Comparison of ENCODE assay signal across 18 cellular contexts in genomic region chr6:48597951-48598350, GRCh38.
"Had no signal": no experiment of that assay in that cellular context is flagged by ENCODE, and none has a peak within 500 bp of the region (broad histone marks: within the 10 kb centered on the region; RNA-seq: fewer than 3 reads in every experiment).

No MANE protein-coding gene starts in this region.

- H3K27me3 ChIP-seq: neural progenitor cell, sigmoid colon, stomach, suprapubic skin, transverse colon had no signal

- H3K4me2 ChIP-seq: neural progenitor cell, smooth muscle cell had no signal

- DNase-seq: activated CD4-positive, alpha-beta T cell treated with anti-CD3 and anti-CD28 coated beads, Interleukin-2, amount 50 U/mL, for 4 hours; activated CD8-positive, alpha-beta memory T cell treated with anti-CD3 and anti-CD28 coated beads for 24 hours; activated CD8-positive, alpha-beta memory T cell treated with anti-CD3 and anti-CD28 coated beads, Interleukin-2, amount 50 U/mL, for 48 hours; activated naive CD4-positive, alpha-beta T cell; activated T-cell treated with anti-CD3 and anti-CD28 coated beads, Interleukin-2, amount 50 U/mL, for 4 hours; effector CD8-positive, alpha-beta T cell; erythroblast; lower lobe of right lung; naive thymus-derived CD8-positive, alpha-beta T cell; posterior cingulate gyrus; sigmoid colon; stimulated activated CD4-positive, alpha-beta T cell treated with anti-CD3 and anti-CD28 coated beads, Interleukin-15, amount 100 ng/mL, for 24 hours; stomach; T-helper 1 cell; transverse colon had no signal

- H3K9me3 ChIP-seq: lower lobe of right lung, sigmoid colon, stomach, suprapubic skin, transverse colon had no signal

- H3K27ac ChIP-seq: lower lobe of right lung, neural progenitor cell, sigmoid colon, stomach, suprapubic skin, transverse colon had no signal

- H3K4me3 ChIP-seq: lower lobe of right lung, neural progenitor cell, sigmoid colon, smooth muscle cell, stomach, suprapubic skin, transverse colon had no signal

- H3K4me1 ChIP-seq: lower lobe of right lung, neural progenitor cell, sigmoid colon, suprapubic skin, transverse colon had no signal

- H3K36me3 ChIP-seq: lower lobe of right lung, neural progenitor cell, sigmoid colon, stomach, suprapubic skin, transverse colon had no signal

- H3K9ac ChIP-seq: neural progenitor cell had no signal
